Comparison of ENCODE assay signal across 1 cellular context in the genomic region with DNA sequence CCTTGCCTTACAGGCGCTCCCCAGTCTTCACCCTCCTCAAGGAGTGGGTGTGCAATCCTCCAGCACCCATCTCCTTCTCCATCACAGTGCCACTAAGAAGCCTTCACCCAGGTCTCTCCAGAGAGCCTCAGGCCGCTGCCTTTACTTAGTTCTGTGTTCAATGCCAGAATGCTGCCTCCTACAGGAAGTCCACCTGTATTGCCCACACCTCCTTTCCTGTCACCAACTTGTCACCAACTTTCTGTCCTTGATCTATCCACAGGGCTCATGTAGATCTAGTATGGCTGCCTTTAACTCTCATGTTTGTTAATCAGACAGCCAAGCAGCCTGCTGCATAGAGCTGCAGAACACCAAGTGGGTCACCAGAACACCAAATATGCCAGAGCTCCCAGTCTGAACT.
A peak's percentile ranks its signal among the peaks of the same experiment; 100 is the strongest.
TF ChIP-seq lines count a peak whose summit lies in the region.

No MANE protein-coding gene starts in this region.

TF ChIP-seq in K562, 482 proteins besides CTCF, POLR2A, EP300 and RAD21:
- no peak for TF ChIP-seq CBFA2T2 (conservative IDR thresholded peaks at IDR 0.05)
- TF ChIP-seq CREB1 (IDR thresholded peaks at IDR 0.05) = 0 out of 2 replicates have a peak, but pooled peaks have one; percentile 22
- TF ChIP-seq CREB1 (CRISPR knock-in tag; IDR thresholded peaks at IDR 0.05) = no peak
- TF ChIP-seq FUS (optimal IDR thresholded peaks at IDR 0.05; ENCODE audit: low read depth, low read length) = no peak
- TF ChIP-seq ZNF444 (CRISPR knock-in tag; IDR thresholded peaks at IDR 0.05) = no peak
- TF ChIP-seq ARNT (IDR thresholded peaks at IDR 0.05) = 0 out of 4 replicates have a peak, but pooled peaks have one; percentile 17 to 21
- peak; percentile 92 for TF ChIP-seq BCOR (IDR thresholded peaks at IDR 0.05)
- TF ChIP-seq JUNB (CRISPR knock-in tag; conservative IDR thresholded peaks at IDR 0.05) = 0 out of 2 replicates have a peak, but pooled peaks have one; percentile 3
- 0 out of 2 replicates have a peak, but pooled peaks have one; percentile 8 for TF ChIP-seq TEAD4 (IDR thresholded peaks at IDR 0.05; ENCODE audit: low read length)
- TF ChIP-seq TEAD4 (CRISPR knock-in tag; IDR thresholded peaks at IDR 0.05; ENCODE audit: borderline replicate concordance) = no peak
- TF ChIP-seq POLR2G (IDR thresholded peaks at IDR 0.05; ENCODE audit: low read depth, low read length) = no peak
- no peak for TF ChIP-seq JUN (IDR thresholded peaks at IDR 0.05; ENCODE audit: borderline replicate concordance, low read depth, low read length)
- no peak for TF ChIP-seq JUN (CRISPR knock-in tag; IDR thresholded peaks at IDR 0.05; ENCODE audit: borderline replicate concordance)
- 0 out of 2 replicates have a peak, but pooled peaks have one; percentile 33 for TF ChIP-seq HDGF (IDR thresholded peaks at IDR 0.05)
- no peak for TF ChIP-seq ZNF184 (CRISPR knock-in tag; IDR thresholded peaks at IDR 0.05)
- TF ChIP-seq ZBTB17 (CRISPR knock-in tag; IDR thresholded peaks at IDR 0.05) = 0 out of 2 replicates have a peak, but pooled peaks have one; percentile 19
- TF ChIP-seq RCOR1 (IDR thresholded peaks at IDR 0.05; ENCODE audit: borderline replicate concordance in 1 of 2, low read depth in 2 of 2, low read length in 2 of 2) = peak in 1 of 2 experiments; percentile 80; a peak in 2 of 4 replicates
- TF ChIP-seq ZFP36 (IDR thresholded peaks at IDR 0.05; ENCODE audit: low read depth, low read length, partially characterized antibody) = peak; percentile 100
- TF ChIP-seq CBFB (CRISPR knock-in tag; IDR thresholded peaks at IDR 0.05) = no peak
- peak; percentile 38 to 75; a peak in 2 of 4 replicates for TF ChIP-seq KDM1A (IDR thresholded peaks at IDR 0.05)
- no peak for TF ChIP-seq ZNF695 (CRISPR knock-in tag; IDR thresholded peaks at IDR 0.05)
- peak; percentile 92; the same call in 1 of the 2 replicates for TF ChIP-seq SMARCA5 (IDR thresholded peaks at IDR 0.05)
- peak; percentile 32; the same call in 1 of the 2 replicates for TF ChIP-seq FOXP1 (CRISPR knock-in tag; IDR thresholded peaks at IDR 0.05)
- peak; percentile 63; the same call in 1 of the 2 replicates for TF ChIP-seq SP1 (CRISPR knock-in tag; IDR thresholded peaks at IDR 0.05)
- peak; percentile 93 for TF ChIP-seq ZNF436 (CRISPR knock-in tag; IDR thresholded peaks at IDR 0.05)
- TF ChIP-seq, protein P1, sequence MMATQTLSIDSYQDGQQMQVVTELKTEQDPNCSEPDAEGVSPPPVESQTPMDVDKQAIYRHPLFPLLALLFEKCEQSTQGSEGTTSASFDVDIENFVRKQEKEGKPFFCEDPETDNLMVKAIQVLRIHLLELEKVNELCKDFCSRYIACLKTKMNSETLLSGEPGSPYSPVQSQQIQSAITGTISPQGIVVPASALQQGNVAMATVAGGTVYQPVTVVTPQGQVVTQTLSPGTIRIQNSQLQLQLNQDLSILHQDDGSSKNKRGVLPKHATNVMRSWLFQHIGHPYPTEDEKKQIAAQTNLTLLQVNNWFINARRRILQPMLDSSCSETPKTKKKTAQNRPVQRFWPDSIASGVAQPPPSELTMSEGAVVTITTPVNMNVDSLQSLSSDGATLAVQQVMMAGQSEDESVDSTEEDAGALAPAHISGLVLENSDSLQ (IDR thresholded peaks at IDR 0.05) = peak; percentile 68
- TF ChIP-seq MEIS2 (IDR thresholded peaks at IDR 0.05; ENCODE audit: partially characterized antibody) = peak; percentile 54
- TF ChIP-seq EHMT2 (IDR thresholded peaks at IDR 0.05) = 0 out of 2 replicates have a peak, but pooled peaks have one; percentile 31
- TF ChIP-seq PHTF2 (CRISPR knock-in tag; IDR thresholded peaks at IDR 0.05) = 0 out of 2 replicates have a peak, but pooled peaks have one; percentile 23
- TF ChIP-seq SMAD4 (CRISPR knock-in tag; conservative IDR thresholded peaks at IDR 0.05) = 0 out of 2 replicates have a peak, but pooled peaks have one; percentile 29
- peak; percentile 24 for TF ChIP-seq CHD4 (IDR thresholded peaks at IDR 0.05; ENCODE audit: insufficient read depth, insufficient replicate concordance, low read depth, low read length, poor library complexity, severe bottlenecking)
- TF ChIP-seq GTF3C2 (IDR thresholded peaks at IDR 0.05; ENCODE audit: borderline replicate concordance, extremely low read depth, insufficient read length) = peak; percentile 77
- TF ChIP-seq ZNF57 (CRISPR knock-in tag; IDR thresholded peaks at IDR 0.05) = 0 out of 2 replicates have a peak, but pooled peaks have one; percentile 36
- TF ChIP-seq PHF8 (IDR thresholded peaks at IDR 0.05; ENCODE audit: borderline replicate concordance, low read length) = no peak
- peak; percentile 35; the same call in 1 of the 2 replicates for TF ChIP-seq CREM (IDR thresholded peaks at IDR 0.05; ENCODE audit: low read depth)
- TF ChIP-seq, protein P2, sequence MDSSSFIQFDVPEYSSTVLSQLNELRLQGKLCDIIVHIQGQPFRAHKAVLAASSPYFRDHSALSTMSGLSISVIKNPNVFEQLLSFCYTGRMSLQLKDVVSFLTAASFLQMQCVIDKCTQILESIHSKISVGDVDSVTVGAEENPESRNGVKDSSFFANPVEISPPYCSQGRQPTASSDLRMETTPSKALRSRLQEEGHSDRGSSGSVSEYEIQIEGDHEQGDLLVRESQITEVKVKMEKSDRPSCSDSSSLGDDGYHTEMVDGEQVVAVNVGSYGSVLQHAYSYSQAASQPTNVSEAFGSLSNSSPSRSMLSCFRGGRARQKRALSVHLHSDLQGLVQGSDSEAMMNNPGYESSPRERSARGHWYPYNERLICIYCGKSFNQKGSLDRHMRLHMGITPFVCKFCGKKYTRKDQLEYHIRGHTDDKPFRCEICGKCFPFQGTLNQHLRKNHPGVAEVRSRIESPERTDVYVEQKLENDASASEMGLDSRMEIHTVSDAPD (CRISPR knock-in tag; IDR thresholded peaks at IDR 0.05) = no peak
- TF ChIP-seq PYGO2 (tag; IDR thresholded peaks at IDR 0.05) = no peak
- TF ChIP-seq ZBED1 (IDR thresholded peaks at IDR 0.05) = no peak
- TF ChIP-seq, protein P3, sequence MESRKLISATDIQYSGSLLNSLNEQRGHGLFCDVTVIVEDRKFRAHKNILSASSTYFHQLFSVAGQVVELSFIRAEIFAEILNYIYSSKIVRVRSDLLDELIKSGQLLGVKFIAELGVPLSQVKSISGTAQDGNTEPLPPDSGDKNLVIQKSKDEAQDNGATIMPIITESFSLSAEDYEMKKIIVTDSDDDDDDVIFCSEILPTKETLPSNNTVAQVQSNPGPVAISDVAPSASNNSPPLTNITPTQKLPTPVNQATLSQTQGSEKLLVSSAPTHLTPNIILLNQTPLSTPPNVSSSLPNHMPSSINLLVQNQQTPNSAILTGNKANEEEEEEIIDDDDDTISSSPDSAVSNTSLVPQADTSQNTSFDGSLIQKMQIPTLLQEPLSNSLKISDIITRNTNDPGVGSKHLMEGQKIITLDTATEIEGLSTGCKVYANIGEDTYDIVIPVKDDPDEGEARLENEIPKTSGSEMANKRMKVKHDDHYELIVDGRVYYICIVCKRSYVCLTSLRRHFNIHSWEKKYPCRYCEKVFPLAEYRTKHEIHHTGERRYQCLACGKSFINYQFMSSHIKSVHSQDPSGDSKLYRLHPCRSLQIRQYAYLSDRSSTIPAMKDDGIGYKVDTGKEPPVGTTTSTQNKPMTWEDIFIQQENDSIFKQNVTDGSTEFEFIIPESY (CRISPR knock-in tag; IDR thresholded peaks at IDR 0.05) = 0 out of 2 replicates have a peak, but pooled peaks have one; percentile 11
- no peak for TF ChIP-seq PBX2 (CRISPR knock-in tag; IDR thresholded peaks at IDR 0.05; ENCODE audit: low read depth)
- 0 out of 2 replicates have a peak, but pooled peaks have one; percentile 7 for TF ChIP-seq PBX2 (tag; conservative IDR thresholded peaks at IDR 0.05; ENCODE audit: low read depth)
- TF ChIP-seq, protein P4, sequence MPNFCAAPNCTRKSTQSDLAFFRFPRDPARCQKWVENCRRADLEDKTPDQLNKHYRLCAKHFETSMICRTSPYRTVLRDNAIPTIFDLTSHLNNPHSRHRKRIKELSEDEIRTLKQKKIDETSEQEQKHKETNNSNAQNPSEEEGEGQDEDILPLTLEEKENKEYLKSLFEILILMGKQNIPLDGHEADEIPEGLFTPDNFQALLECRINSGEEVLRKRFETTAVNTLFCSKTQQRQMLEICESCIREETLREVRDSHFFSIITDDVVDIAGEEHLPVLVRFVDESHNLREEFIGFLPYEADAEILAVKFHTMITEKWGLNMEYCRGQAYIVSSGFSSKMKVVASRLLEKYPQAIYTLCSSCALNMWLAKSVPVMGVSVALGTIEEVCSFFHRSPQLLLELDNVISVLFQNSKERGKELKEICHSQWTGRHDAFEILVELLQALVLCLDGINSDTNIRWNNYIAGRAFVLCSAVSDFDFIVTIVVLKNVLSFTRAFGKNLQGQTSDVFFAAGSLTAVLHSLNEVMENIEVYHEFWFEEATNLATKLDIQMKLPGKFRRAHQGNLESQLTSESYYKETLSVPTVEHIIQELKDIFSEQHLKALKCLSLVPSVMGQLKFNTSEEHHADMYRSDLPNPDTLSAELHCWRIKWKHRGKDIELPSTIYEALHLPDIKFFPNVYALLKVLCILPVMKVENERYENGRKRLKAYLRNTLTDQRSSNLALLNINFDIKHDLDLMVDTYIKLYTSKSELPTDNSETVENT (CRISPR knock-in tag; IDR thresholded peaks at IDR 0.05) = no peak
- TF ChIP-seq PHF20 (IDR thresholded peaks at IDR 0.05; ENCODE audit: partially characterized antibody) = no peak
- TF ChIP-seq, protein P5, sequence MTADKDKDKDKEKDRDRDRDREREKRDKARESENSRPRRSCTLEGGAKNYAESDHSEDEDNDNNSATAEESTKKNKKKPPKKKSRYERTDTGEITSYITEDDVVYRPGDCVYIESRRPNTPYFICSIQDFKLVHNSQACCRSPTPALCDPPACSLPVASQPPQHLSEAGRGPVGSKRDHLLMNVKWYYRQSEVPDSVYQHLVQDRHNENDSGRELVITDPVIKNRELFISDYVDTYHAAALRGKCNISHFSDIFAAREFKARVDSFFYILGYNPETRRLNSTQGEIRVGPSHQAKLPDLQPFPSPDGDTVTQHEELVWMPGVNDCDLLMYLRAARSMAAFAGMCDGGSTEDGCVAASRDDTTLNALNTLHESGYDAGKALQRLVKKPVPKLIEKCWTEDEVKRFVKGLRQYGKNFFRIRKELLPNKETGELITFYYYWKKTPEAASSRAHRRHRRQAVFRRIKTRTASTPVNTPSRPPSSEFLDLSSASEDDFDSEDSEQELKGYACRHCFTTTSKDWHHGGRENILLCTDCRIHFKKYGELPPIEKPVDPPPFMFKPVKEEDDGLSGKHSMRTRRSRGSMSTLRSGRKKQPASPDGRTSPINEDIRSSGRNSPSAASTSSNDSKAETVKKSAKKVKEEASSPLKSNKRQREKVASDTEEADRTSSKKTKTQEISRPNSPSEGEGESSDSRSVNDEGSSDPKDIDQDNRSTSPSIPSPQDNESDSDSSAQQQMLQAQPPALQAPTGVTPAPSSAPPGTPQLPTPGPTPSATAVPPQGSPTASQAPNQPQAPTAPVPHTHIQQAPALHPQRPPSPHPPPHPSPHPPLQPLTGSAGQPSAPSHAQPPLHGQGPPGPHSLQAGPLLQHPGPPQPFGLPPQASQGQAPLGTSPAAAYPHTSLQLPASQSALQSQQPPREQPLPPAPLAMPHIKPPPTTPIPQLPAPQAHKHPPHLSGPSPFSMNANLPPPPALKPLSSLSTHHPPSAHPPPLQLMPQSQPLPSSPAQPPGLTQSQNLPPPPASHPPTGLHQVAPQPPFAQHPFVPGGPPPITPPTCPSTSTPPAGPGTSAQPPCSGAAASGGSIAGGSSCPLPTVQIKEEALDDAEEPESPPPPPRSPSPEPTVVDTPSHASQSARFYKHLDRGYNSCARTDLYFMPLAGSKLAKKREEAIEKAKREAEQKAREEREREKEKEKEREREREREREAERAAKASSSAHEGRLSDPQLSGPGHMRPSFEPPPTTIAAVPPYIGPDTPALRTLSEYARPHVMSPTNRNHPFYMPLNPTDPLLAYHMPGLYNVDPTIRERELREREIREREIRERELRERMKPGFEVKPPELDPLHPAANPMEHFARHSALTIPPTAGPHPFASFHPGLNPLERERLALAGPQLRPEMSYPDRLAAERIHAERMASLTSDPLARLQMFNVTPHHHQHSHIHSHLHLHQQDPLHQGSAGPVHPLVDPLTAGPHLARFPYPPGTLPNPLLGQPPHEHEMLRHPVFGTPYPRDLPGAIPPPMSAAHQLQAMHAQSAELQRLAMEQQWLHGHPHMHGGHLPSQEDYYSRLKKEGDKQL (CRISPR knock-in tag; IDR thresholded peaks at IDR 0.05; ENCODE audit: borderline replicate concordance) = no peak
- TF ChIP-seq CBX3 (IDR thresholded peaks at IDR 0.05; ENCODE audit: borderline replicate concordance in 1 of 2, low read length in 2 of 2) = peak in 1 of 2 experiments; percentile 77; a peak in 1 of 3 replicates
- peak; percentile 91; the same call in 1 of the 2 replicates for TF ChIP-seq PTBP1 (IDR thresholded peaks at IDR 0.05; ENCODE audit: low read depth, low read length)
- TF ChIP-seq RBM25 (IDR thresholded peaks at IDR 0.05; ENCODE audit: low read depth, low read length, severe bottlenecking) = peak; percentile 90
